Comparison of ENCODE assay signal across 16 cellular contexts in genomic region chr5:78718827-78719226, GRCh38.
"Had no signal": no experiment of that assay in that cellular context is flagged by ENCODE, and none has a peak within 500 bp of the region (broad histone marks: within the 10 kb centered on the region; RNA-seq: fewer than 3 reads in every experiment).

No MANE protein-coding gene starts in this region.

- H3K4me3 ChIP-seq: breast epithelium, lower lobe of right lung, upper lobe of left lung had no signal

- H3K4me3 Mint-ChIP-seq: activated naive CD4-positive, alpha-beta T cell treated with anti-CD3 and anti-CD28 coated beads, Interleukin-2, amount 50 U/mL, for 24 hours; naive thymus-derived CD4-positive, alpha-beta T cell; stimulated activated effector memory CD8-positive, alpha-beta T cell treated with anti-CD3 and anti-CD28 coated beads, Interleukin-12 subunit alpha, Interleukin-12 subunit beta, amount 100 ng/mL, for 72 hours had no signal

- DNase-seq: activated CD4-positive, alpha-beta T cell treated with anti-CD3 and anti-CD28 coated beads, Interleukin-2, amount 50 U/mL, for 1 hour; activated T-cell treated with anti-CD3 and anti-CD28 coated beads, Interleukin-2, amount 50 U/mL, for 1 hour; amniotic stem cell; dermis blood vessel endothelial cell; hypothalamus; lower lobe of right lung; midbrain; naive thymus-derived CD4-positive, alpha-beta T cell; small intestine; substantia nigra; T-helper 1 cell; upper lobe of left lung had no signal

- H3K36me3 Mint-ChIP-seq: activated naive CD4-positive, alpha-beta T cell treated with anti-CD3 and anti-CD28 coated beads, Interleukin-2, amount 50 U/mL, for 24 hours; naive thymus-derived CD4-positive, alpha-beta T cell; stimulated activated effector memory CD8-positive, alpha-beta T cell treated with anti-CD3 and anti-CD28 coated beads, Interleukin-12 subunit alpha, Interleukin-12 subunit beta, amount 100 ng/mL, for 72 hours had no signal

- H3K9me3 Mint-ChIP-seq: activated naive CD4-positive, alpha-beta T cell treated with anti-CD3 and anti-CD28 coated beads, Interleukin-2, amount 50 U/mL, for 24 hours; stimulated activated effector memory CD8-positive, alpha-beta T cell treated with anti-CD3 and anti-CD28 coated beads, Interleukin-12 subunit alpha, Interleukin-12 subunit beta, amount 100 ng/mL, for 72 hours had no signal

- H3K27ac ChIP-seq: breast epithelium, lower lobe of right lung, neutrophil, upper lobe of left lung had no signal

- ATAC-seq: naive thymus-derived CD4-positive, alpha-beta T cell had no signal

- H3K27me3 ChIP-seq: breast epithelium, neutrophil, upper lobe of left lung had no signal

- H3K36me3 ChIP-seq: breast epithelium, lower lobe of right lung, neutrophil, upper lobe of left lung had no signal

- H3K4me1 Mint-ChIP-seq: activated naive CD4-positive, alpha-beta T cell treated with anti-CD3 and anti-CD28 coated beads, Interleukin-2, amount 50 U/mL, for 24 hours; naive thymus-derived CD4-positive, alpha-beta T cell; stimulated activated effector memory CD8-positive, alpha-beta T cell treated with anti-CD3 and anti-CD28 coated beads, Interleukin-12 subunit alpha, Interleukin-12 subunit beta, amount 100 ng/mL, for 72 hours had no signal

- H3K27ac Mint-ChIP-seq: activated naive CD4-positive, alpha-beta T cell treated with anti-CD3 and anti-CD28 coated beads, Interleukin-2, amount 50 U/mL, for 24 hours; naive thymus-derived CD4-positive, alpha-beta T cell; stimulated activated effector memory CD8-positive, alpha-beta T cell treated with anti-CD3 and anti-CD28 coated beads, Interleukin-12 subunit alpha, Interleukin-12 subunit beta, amount 100 ng/mL, for 72 hours had no signal

- H3K9me3 ChIP-seq: breast epithelium, lower lobe of right lung, neutrophil, upper lobe of left lung had no signal
